In the genomic region with DNA sequence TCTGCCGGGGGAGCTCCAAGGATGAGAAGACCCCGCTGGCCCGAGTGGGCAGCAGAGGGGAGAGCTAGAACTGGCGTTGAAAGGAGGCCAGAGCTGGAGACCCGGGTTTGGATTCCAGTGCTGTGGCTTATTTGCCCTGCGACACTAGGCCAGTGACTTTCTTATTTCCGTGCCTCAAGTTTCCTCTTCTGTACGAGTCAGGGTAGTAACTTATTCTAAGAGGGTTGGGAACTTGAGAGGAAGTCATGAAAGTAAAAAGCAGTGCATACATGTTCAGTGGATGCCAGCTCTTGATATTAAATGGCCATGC, we compare ENCODE assay signal across 8 cellular contexts. TPM values are rescaled to one million over a fixed set of nuclear protein-coding genes. Genes with fewer than 3 reads are reported as not detected.
DNase-seq lines count a peak whose midpoint lies in the region; ATAC-seq and TF ChIP-seq lines count a peak whose summit lies in the region.

No MANE protein-coding gene starts in this region.

- H3K27me3 ChIP-seq in Peyer's patch = no peaks in the 10 kb centered on the region

- peaks cover 34% of the 10 kb centered on the region for H3K36me3 Mint-ChIP-seq in T-helper 2 cell treated with Interferon-gamma antibody and Interleukin-4, amounts not matched to agents 5 μg/mL and 100 μg/mL, for 36 hours (ENCODE audit: low read depth)
- H3K36me3 Mint-ChIP-seq in nephron progenitor cell (ENCODE audit: low read depth) = peaks cover 34% of the 10 kb centered on the region

- no peak for ATAC-seq in HG02840 (IDR thresholded peaks at IDR 0.05; ENCODE audit: low FRiP score, unreplicated experiment)
- no peak for ATAC-seq in HG03139 (IDR thresholded peaks at IDR 0.05; ENCODE audit: unreplicated experiment)

- peak overlapping the region; percentile 75 to 87 (median 82) for H3K27ac ChIP-seq in Peyer's patch

- no peaks in the 10 kb centered on the region for H3K9me3 ChIP-seq in Peyer's patch

- DNase-seq in T-helper 2 cell treated with Interferon-gamma antibody and Interleukin-4, amounts not matched to agents 5 μg/mL and 100 μg/mL, for 36 hours (ENCODE audit: low spot score) = peak; percentile 29
- no peak for DNase-seq in T-helper 2 cell
- no peak for DNase-seq in Peyer's patch
- DNase-seq in effector CD4-positive, alpha-beta T cell = peak; percentile 25
- DNase-seq in nephron progenitor cell = no peak
- no peak for DNase-seq in EL

- H3K9me3 Mint-ChIP-seq in T-helper 2 cell treated with Interferon-gamma antibody and Interleukin-4, amounts not matched to agents 5 μg/mL and 100 μg/mL, for 36 hours = no peaks in the 10 kb centered on the region
- H3K9me3 Mint-ChIP-seq in nephron progenitor cell = no peaks in the 10 kb centered on the region

- TF ChIP-seq CTCF in Peyer's patch (IDR thresholded peaks at IDR 0.05) (peak in 3 of 6 experiments; percentile 18 to 33 (median 28)), nephron progenitor cell (IDR thresholded peaks at IDR 0.05) (no peak)

- H3K4me3 ChIP-seq in Peyer's patch = peak overlapping the region; percentile 56 to 93 (median 88)

- no peaks in the 10 kb centered on the region for H3K27me3 Mint-ChIP-seq in T-helper 2 cell treated with Interferon-gamma antibody and Interleukin-4, amounts not matched to agents 5 μg/mL and 100 μg/mL, for 36 hours (ENCODE audit: low read depth)
- H3K27me3 Mint-ChIP-seq in nephron progenitor cell (ENCODE audit: low read depth, poor library complexity) = peaks cover 27% of the 10 kb centered on the region

- peak overlapping the region; percentile 95 for H3K27ac Mint-ChIP-seq in T-helper 2 cell treated with Interferon-gamma antibody and Interleukin-4, amounts not matched to agents 5 μg/mL and 100 μg/mL, for 36 hours
- H3K27ac Mint-ChIP-seq in nephron progenitor cell = peak overlapping the region; percentile 97

- H3K4me1 Mint-ChIP-seq in T-helper 2 cell treated with Interferon-gamma antibody and Interleukin-4, amounts not matched to agents 5 μg/mL and 100 μg/mL, for 36 hours (ENCODE audit: low read depth) = peaks cover 16% of the 10 kb centered on the region
- peaks cover 19% of the 10 kb centered on the region for H3K4me1 Mint-ChIP-seq in nephron progenitor cell

- no peak for TF ChIP-seq POLR2A in Peyer's patch (IDR thresholded peaks at IDR 0.05)

- H3K36me3 ChIP-seq in Peyer's patch = peaks cover 0 to 39% (median 2%) of the 10 kb centered on the region in 3 donors

- peaks cover 0 to 27% (median 3%) of the 10 kb centered on the region in 4 donors for H3K4me1 ChIP-seq in Peyer's patch

- peak overlapping the region; percentile 98 for H3K4me3 Mint-ChIP-seq in T-helper 2 cell treated with Interferon-gamma antibody and Interleukin-4, amounts not matched to agents 5 μg/mL and 100 μg/mL, for 36 hours
- H3K4me3 Mint-ChIP-seq in nephron progenitor cell = peak overlapping the region; percentile 98

RNA-seq across cellular contexts. Expression of gene FAM32A, which starts 0.7 kb away (rescaled TPM):
- 100 to 1,000 TPM in 2 of 4 donors, 10 to 100 TPM in 2; 88.0 to 116 (median 102) TPM for total RNA-seq in Peyer's patch

RNA-seq across cellular contexts. Expression of gene AP1M1, which starts 11.8 kb away (rescaled TPM):
- total RNA-seq in Peyer's patch = 10 to 100 TPM; 52.7 to 83.9 (median 62.8) TPM

RNA-seq across cellular contexts. Expression of gene CIB3, which starts 12.6 kb away (rescaled TPM):
- total RNA-seq in Peyer's patch = not detected

RNA-seq across cellular contexts. Expression of gene HSH2D, which starts 42.4 kb away (rescaled TPM):
- 100 to 1,000 TPM in 1 of 4 donors, 10 to 100 TPM in 3; 28.0 to 111 (median 58.8) TPM for total RNA-seq in Peyer's patch

Comparison
In these comparisons a context has a peak if more than half of its experiments do, and no peak if none do; other contexts are left out.
1. DNase-seq: peak in T-helper 2 cell treated with Interferon-gamma antibody and Interleukin-4, amounts not matched to agents 5 μg/mL and 100 μg/mL, for 36 hours (single experiment) and effector CD4-positive, alpha-beta T cell (single experiment); none in T-helper 2 cell (0 of 5), Peyer's patch (0 of 3), nephron progenitor cell (single experiment) and EL (single experiment).